In the genomic region with DNA sequence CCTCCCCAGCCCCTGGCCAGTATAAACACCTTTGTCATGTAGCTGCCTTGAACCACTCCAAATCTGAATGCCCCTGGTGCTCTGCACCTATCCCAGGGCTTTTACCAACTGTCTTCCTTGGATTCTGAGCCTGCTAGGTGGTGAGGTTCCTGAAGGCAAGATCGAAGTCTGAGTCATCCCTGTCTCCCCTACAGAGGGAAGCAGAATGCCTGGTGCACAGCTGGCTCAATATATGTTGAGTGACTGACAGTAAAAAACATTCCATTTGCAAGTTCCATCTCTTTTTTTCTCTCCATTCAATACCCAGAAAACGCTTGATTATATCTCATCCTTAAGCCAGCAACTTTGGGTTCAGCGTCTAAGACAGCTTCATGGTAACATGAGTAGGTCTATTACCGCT, we compare ENCODE assay signal across 26 cellular contexts. TPM values are rescaled to one million over a fixed set of nuclear protein-coding genes. Genes with fewer than 3 reads are reported as not detected.
A peak's percentile ranks its signal among the peaks of the same experiment; 100 is the strongest.
DNase-seq lines count a peak whose midpoint lies in the region; ATAC-seq and TF ChIP-seq lines count a peak whose summit lies in the region.
"Had no signal": no experiment of that assay in that cellular context is flagged by ENCODE, and none has a peak within 500 bp of the region (broad histone marks: within the 10 kb centered on the region; RNA-seq: fewer than 3 reads in every experiment).

No MANE protein-coding gene starts in this region.

- H3K4me1 Mint-ChIP-seq in CD8-positive, alpha-beta memory T cell: peaks cover 5 to 8% (median 8%) of the 10 kb centered on the region in 3 donors
- H3K4me1 Mint-ChIP-seq: CD14-positive monocyte had no signal

- in situ Hi-C loops in GM13976 (cut with MboI; ENCODE audit: low sequenced_read_pairs, unreplicated experiment): loop anchor here (25.0 kb wide), 2 partner anchors 441 to 541 kb away; no protein-coding TSS in a partner anchor

- ATAC-seq in GM18511 (IDR thresholded peaks at IDR 0.05; ENCODE audit: unreplicated experiment): no peak
- ATAC-seq: activated CD4-positive, alpha-beta T cell treated with anti-CD3 and anti-CD28 coated beads for 36 hours; left cardiac atrium had no signal

- H3K9me3 Mint-ChIP-seq in CD8-positive, alpha-beta memory T cell: no peaks in the 10 kb centered on the region
- H3K9me3 Mint-ChIP-seq: activated naive CD4-positive, alpha-beta T cell treated with anti-CD3 and anti-CD28 coated beads for 36 hours; CD14-positive monocyte; nephron had no signal

- no peak overlapping the region for H3K18ac ChIP-seq in mesenchymal stem cell (ENCODE audit: low read depth in 1 of 2, low read length in 2 of 2)

- peak overlapping the region in 2 of 8 donors; percentile 28 to 62 for H3K27ac Mint-ChIP-seq in CD8-positive, alpha-beta memory T cell
- H3K27ac Mint-ChIP-seq: activated CD4-positive, alpha-beta T cell treated with anti-CD3 and anti-CD28 coated beads for 36 hours; activated naive CD4-positive, alpha-beta T cell treated with anti-CD3 and anti-CD28 coated beads for 36 hours; nephron; progenitor cell of endocrine pancreas had no signal

- no peak overlapping the region for H3K4me2 ChIP-seq in mesenchymal stem cell (ENCODE audit: low read length, poor library complexity, severe bottlenecking)
- H3K4me2 ChIP-seq: KMS-11 had no signal

- 93% methylated on average over 3 of the region's 4 CpGs for WGBS in mesenchymal stem cell

- no peak overlapping the region for H2BK5ac ChIP-seq in mesenchymal stem cell (ENCODE audit: low read depth, low read length, poor library complexity, severe bottlenecking)

- H3K4me1 ChIP-seq in mesenchymal stem cell (ENCODE audit: control insufficient read depth, insufficient read depth, low read depth, low read length): peaks cover 4% of the 10 kb centered on the region
- H3K4me1 ChIP-seq in CD8-positive, alpha-beta memory T cell (ENCODE audit: insufficient read depth, low read length): no peaks in the 10 kb centered on the region

- H2BK15ac ChIP-seq in mesenchymal stem cell (ENCODE audit: low read depth, poor library complexity, severe bottlenecking): no peak overlapping the region

- peaks cover 7 to 14% of the 10 kb centered on the region in 2 experiments for H3K36me3 ChIP-seq in mesenchymal stem cell (ENCODE audit: control insufficient read depth in 1 of 2, insufficient read depth in 2 of 2, low read depth in 1 of 2, low read length in 2 of 2)
- H3K36me3 ChIP-seq in CD8-positive, alpha-beta memory T cell (ENCODE audit: insufficient read depth, low read length): no peaks in the 10 kb centered on the region

- H3K36me3 Mint-ChIP-seq in CD8-positive, alpha-beta memory T cell: peaks cover 0 to 9% (median 2%) of the 10 kb centered on the region in 3 donors

- no peaks in the 10 kb centered on the region for H3K79me1 ChIP-seq in mesenchymal stem cell (replicated peaks; ENCODE audit: low read length, poor library complexity, severe bottlenecking)

- H3K27ac ChIP-seq in mesenchymal stem cell (ENCODE audit: low read length, poor library complexity, severe bottlenecking): no peak overlapping the region
- H3K27ac ChIP-seq in CD8-positive, alpha-beta memory T cell (ENCODE audit: low read depth, low read length): no peak overlapping the region
- H3K27ac ChIP-seq: esophagus muscularis mucosa, KMS-11 had no signal

- no peak overlapping the region for H4K91ac ChIP-seq in mesenchymal stem cell (ENCODE audit: low read length)

- H2AFZ ChIP-seq in mesenchymal stem cell (ENCODE audit: low read depth, low read length): no peak overlapping the region

- DNase-seq in GM13976 (ENCODE audit: low spot score): peak; percentile 2
- DNase-seq in NCI-H226: peak; percentile 61
- DNase-seq in dermis blood vessel endothelial cell: peak; percentile 24
- DNase-seq in mesenchymal stem cell: peak; percentile 28
- DNase-seq in CD8-positive, alpha-beta memory T cell: no peak
- DNase-seq in KG1 (lab: John Stamatoyannopoulos, UW): no peak
- no peak for DNase-seq in stimulated activated naive CD4-positive, alpha-beta T cell treated with Interleukin-2 at 50 U/mL for 16 hours (lab: John Stamatoyannopoulos, UW)
- DNase-seq: activated CD4-positive, alpha-beta T cell treated with anti-CD3 and anti-CD28 coated beads for 36 hours; activated naive CD4-positive, alpha-beta T cell treated with anti-CD3 and anti-CD28 coated beads for 36 hours; activated T-cell treated with anti-CD3 and anti-CD28 coated beads, Interleukin-2, amount 50 U/mL, for 48 hours; anterior cingulate cortex; effector CD8-positive, alpha-beta T cell; H7; left cardiac atrium; midbrain; NCI-H1048; NCI-H187 treated with DMSO at 0.1 percent for 48 hours; NCI-H345; SHP77; T-helper 1 cell had no signal

- no peak overlapping the region for H3K9ac ChIP-seq in mesenchymal stem cell (ENCODE audit: low read length)
- H3K9ac ChIP-seq: KMS-11 had no signal

- POLR2A ChIA-PET in CD8-positive, alpha-beta memory T cell (lab: Charles Lee): interaction anchor here (0.6 kb wide), 1 partner anchor 776 kb away, joined by 3 read pairs; no protein-coding TSS in a partner anchor

- H3K9me3 ChIP-seq in mesenchymal stem cell (ENCODE audit: control insufficient read depth, low read length): no peaks in the 10 kb centered on the region
- no peaks in the 10 kb centered on the region for H3K9me3 ChIP-seq in CD8-positive, alpha-beta memory T cell (ENCODE audit: low read length)
- H3K9me3 ChIP-seq: esophagus muscularis mucosa had no signal

- H3K14ac ChIP-seq in mesenchymal stem cell (ENCODE audit: low read length in 2 of 2): no peak overlapping the region

- no peak overlapping the region for H3K4ac ChIP-seq in mesenchymal stem cell (ENCODE audit: low read depth in 1 of 2, low read length in 2 of 2)

- H3K4me3 Mint-ChIP-seq in CD8-positive, alpha-beta memory T cell: no peak overlapping the region
- H3K4me3 Mint-ChIP-seq: activated CD4-positive, alpha-beta T cell treated with anti-CD3 and anti-CD28 coated beads for 36 hours; activated naive CD4-positive, alpha-beta T cell treated with anti-CD3 and anti-CD28 coated beads for 36 hours; CD14-positive monocyte; nephron had no signal

- TF ChIP-seq CTCF in GM13976 (IDR thresholded peaks at IDR 0.05; ENCODE audit: borderline replicate concordance, control extremely low read depth, extremely low read depth, insufficient read depth, missing control alignments): no peak

- no peak overlapping the region for H4K8ac ChIP-seq in mesenchymal stem cell (ENCODE audit: low read length)

- H3K4me3 ChIP-seq in mesenchymal stem cell (ENCODE audit: insufficient read depth in 1 of 2, low read depth in 1 of 2, low read length in 2 of 2): no peak overlapping the region
- no peak overlapping the region for H3K4me3 ChIP-seq in CD8-positive, alpha-beta memory T cell (ENCODE audit: low read length)
- H3K4me3 ChIP-seq: esophagus muscularis mucosa had no signal

- no peak overlapping the region for H2BK12ac ChIP-seq in mesenchymal stem cell (ENCODE audit: low read length in 2 of 2)

- H3K27me3 ChIP-seq in mesenchymal stem cell (ENCODE audit: control insufficient read depth in 1 of 2, insufficient read depth in 1 of 2, low read length in 2 of 2): no peaks in the 10 kb centered on the region
- H3K27me3 ChIP-seq in CD8-positive, alpha-beta memory T cell (ENCODE audit: insufficient read depth, low read length, poor library complexity, severe bottlenecking): no peaks in the 10 kb centered on the region
- H3K27me3 ChIP-seq: esophagus muscularis mucosa had no signal

- CTCF ChIA-PET in CD8-positive, alpha-beta memory T cell (lab: Charles Lee): interaction anchor here (1.0 kb wide), 1 partner anchor 61 kb away, joined by 3 read pairs; no protein-coding TSS in a partner anchor

- H2BK120ac ChIP-seq in mesenchymal stem cell (ENCODE audit: low read depth, low read length): no peak overlapping the region

- no peaks in the 10 kb centered on the region for H3K27me3 Mint-ChIP-seq in CD8-positive, alpha-beta memory T cell
- H3K27me3 Mint-ChIP-seq: activated CD4-positive, alpha-beta T cell treated with anti-CD3 and anti-CD28 coated beads for 36 hours; progenitor cell of endocrine pancreas had no signal

- no peak overlapping the region for H3K23ac ChIP-seq in mesenchymal stem cell (ENCODE audit: low read length in 2 of 2)

- no peak overlapping the region for H2AK5ac ChIP-seq in mesenchymal stem cell (ENCODE audit: low read length, severe bottlenecking)

RNA-seq across cellular contexts. Expression of a gene that starts 24.7 kb away (rescaled TPM):
- total RNA-seq in dermis blood vessel endothelial cell: 5.3 and 20.5 TPM in 2 replicates
- polyA plus RNA-seq in mesenchymal stem cell (2013, experiment 1 of 2): 6.1 TPM
- 5.1 TPM for polyA plus RNA-seq in mesenchymal stem cell (2013, experiment 2 of 2)
- total RNA-seq in CD8-positive, alpha-beta memory T cell: 1 to 10 TPM; 4.2 to 4.3 TPM
- 3.8 TPM for polyA plus RNA-seq in CD8-positive, alpha-beta memory T cell

RNA-seq across cellular contexts. Expression of a gene that starts 35.6 kb away (rescaled TPM):
- 42.9 and 48.4 TPM in 2 replicates for total RNA-seq in dermis blood vessel endothelial cell
- 22.2 TPM for polyA plus RNA-seq in mesenchymal stem cell (2013, experiment 1 of 2)
- polyA plus RNA-seq in mesenchymal stem cell (2013, experiment 2 of 2): 22.1 TPM
- 10 to 100 TPM; 62.0 to 64.7 TPM for total RNA-seq in CD8-positive, alpha-beta memory T cell
- 29.9 TPM for polyA plus RNA-seq in CD8-positive, alpha-beta memory T cell

Comparison
In these comparisons a context has a peak if more than half of its experiments do, and no peak if none do; other contexts are left out.
1. DNase-seq: peak in GM13976 (single experiment), NCI-H226 (single experiment), dermis blood vessel endothelial cell (single experiment) and mesenchymal stem cell (single experiment); none in CD8-positive, alpha-beta memory T cell (0 of 5), KG1 (single experiment) and stimulated activated naive CD4-positive, alpha-beta T cell treated with Interleukin-2 at 50 U/mL for 16 hours (single experiment).